In the genomic region with DNA sequence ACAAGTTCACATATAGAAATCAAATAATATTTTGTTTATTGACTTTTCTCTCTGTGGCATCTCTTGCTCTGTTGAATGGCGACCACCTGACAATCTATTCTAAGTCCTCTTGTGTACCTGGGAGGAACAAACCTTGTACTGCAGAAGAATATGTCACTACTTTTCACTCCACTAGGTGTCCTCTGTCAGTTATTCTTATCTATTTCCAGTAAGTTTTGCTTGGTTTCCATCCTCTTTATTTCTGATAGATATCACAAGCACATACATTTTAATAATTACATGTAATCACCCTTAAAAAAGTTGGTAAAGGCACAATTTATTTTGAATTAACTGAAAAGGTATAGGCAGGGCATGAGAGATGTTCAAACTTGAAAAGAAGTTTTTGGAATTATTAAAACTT, we compare ENCODE assay signal across 10 cellular contexts.
DNase-seq lines count a peak whose midpoint lies in the region; ATAC-seq and TF ChIP-seq lines count a peak whose summit lies in the region.
"Had no signal": no experiment of that assay in that cellular context is flagged by ENCODE, and none has a peak within 500 bp of the region (broad histone marks: within the 10 kb centered on the region; RNA-seq: fewer than 3 reads in every experiment).

No MANE protein-coding gene starts in this region.

- POLR2A ChIA-PET in RWPE1 (lab: Yijun Ruan, JAX; ENCODE audit: low non-redundant PET) = no interaction called here

- H3K9me3 Mint-ChIP-seq in H9 = no peaks in the 10 kb centered on the region
- no peaks in the 10 kb centered on the region for H3K9me3 Mint-ChIP-seq in activated T-cell treated with anti-CD3 and anti-CD28 coated beads, Interleukin-2, amount 50 U/mL, for 4 hours

- CTCF ChIA-PET in RWPE1 (lab: Yijun Ruan, JAX) = no interaction called here

- H3T11ph ChIP-seq in H9 (ENCODE audit: low read length) = no peak overlapping the region

- H3K4me1 Mint-ChIP-seq in H9 = no peaks in the 10 kb centered on the region
- H3K4me1 Mint-ChIP-seq in activated T-cell treated with anti-CD3 and anti-CD28 coated beads, Interleukin-2, amount 50 U/mL, for 4 hours (ENCODE audit: low read depth) = no peaks in the 10 kb centered on the region

- H2AK5ac ChIP-seq in H9 (ENCODE audit: insufficient read length, low read length) = no peak overlapping the region

- no peaks in the 10 kb centered on the region for H3K4me1 ChIP-seq in H9 (ENCODE audit: insufficient read depth, low read length)

- no CpG with 5 or more reads among the region's 1 CpG for WGBS in H9 (ENCODE audit: extremely low coverage, insufficient read length, low lambda C conversion rate)

- no peaks in the 10 kb centered on the region for H3K9me3 ChIP-seq in H9 (ENCODE audit: control insufficient read depth, low read depth, low read length)

- H3K4me3 ChIP-seq in AG10803 (ENCODE audit: low read length) = no peak overlapping the region

- H2BK20ac ChIP-seq in H9 (ENCODE audit: low read depth, low read length, poor library complexity, severe bottlenecking) = no peak overlapping the region

- H3K27me3 ChIP-seq in H9 (ENCODE audit: insufficient read depth, low read length) = no peaks in the 10 kb centered on the region

- no peaks in the 10 kb centered on the region for H3K36me3 Mint-ChIP-seq in H9 (ENCODE audit: insufficient read depth in 1 of 3, low read depth in 3 of 3)
- H3K36me3 Mint-ChIP-seq in activated T-cell treated with anti-CD3 and anti-CD28 coated beads, Interleukin-2, amount 50 U/mL, for 4 hours (ENCODE audit: insufficient read depth) = no peaks in the 10 kb centered on the region

- no peaks in the 10 kb centered on the region for H4K20me1 ChIP-seq in H9 (ENCODE audit: control insufficient read depth, insufficient read depth, insufficient read length)

- H4K91ac ChIP-seq in H9 (ENCODE audit: insufficient read length, low read depth, low read length) = no peak overlapping the region

- H3K27ac Mint-ChIP-seq in H9 = no peak overlapping the region

- H3K14ac ChIP-seq in H9 (ENCODE audit: insufficient read depth, low read length) = no peak overlapping the region

- DNase-seq in AG10803 (ENCODE audit: low read depth) (no peak), H9 (no peak), RWPE1 (ENCODE audit: low spot score) (peak; percentile 28), glomerular visceral epithelial cell (ENCODE audit: extremely low spot score) (peak; percentile 20)
- DNase-seq in activated T-cell treated with anti-CD3 and anti-CD28 coated beads, Interleukin-2, amount 50 U/mL, for 4 hours = no peak
- DNase-seq in stimulated activated CD4-positive, alpha-beta T cell treated with anti-CD3 and anti-CD28 coated beads, Interleukin-15, amount 100 ng/mL, for 24 hours = no peak
- DNase-seq: activated CD8-positive, alpha-beta memory T cell treated with anti-CD3 and anti-CD28 coated beads for 24 hours had no signal

- TF ChIP-seq CTCF in AG10803 (conservative IDR thresholded peaks at IDR 0.05; ENCODE audit: low read length) (peak; percentile 33; the same call in 1 of the 2 replicates), H9 (conservative IDR thresholded peaks at IDR 0.05) (peak; percentile 63), RWPE1 (conservative IDR thresholded peaks at IDR 0.05; ENCODE audit: low read depth) (peak; percentile 35)

- H2BK12ac ChIP-seq in H9 (ENCODE audit: insufficient read length, low read depth, low read length) = no peak overlapping the region

- H3K9ac ChIP-seq in H9 (ENCODE audit: extremely low read depth, insufficient read length, low read length) = no peak overlapping the region

- no peak overlapping the region for H2BK5ac ChIP-seq in H9 (ENCODE audit: insufficient read length, low read length)

- H4K5ac ChIP-seq in H9 (ENCODE audit: insufficient read length, low read depth, low read length) = no peak overlapping the region

- no peak overlapping the region for H2AFZ ChIP-seq in H9 (ENCODE audit: low read length)

- H2BK15ac ChIP-seq in H9 (ENCODE audit: low read depth, low read length) = no peak overlapping the region

- H3K23ac ChIP-seq in H9 (ENCODE audit: insufficient read length, low read depth, low read length) = no peak overlapping the region

- ATAC-seq in HG03378 (IDR thresholded peaks at IDR 0.05; ENCODE audit: unreplicated experiment) = no peak
- ATAC-seq in activated T-cell treated with anti-CD3 and anti-CD28 coated beads, Interleukin-2, amount 50 U/mL, for 4 hours = no peak
- ATAC-seq in HG03280 (IDR thresholded peaks at IDR 0.05; ENCODE audit: unreplicated experiment) = no peak

- no peak overlapping the region for H3K4me2 ChIP-seq in H9 (ENCODE audit: insufficient read depth, insufficient read length, low read length)

- H3K4me3 Mint-ChIP-seq in H9 = no peak overlapping the region
- H3K4me3 Mint-ChIP-seq in activated T-cell treated with anti-CD3 and anti-CD28 coated beads, Interleukin-2, amount 50 U/mL, for 4 hours = no peak overlapping the region

- H3K79me2 ChIP-seq in H9 (ENCODE audit: insufficient read depth, low read length) = no peaks in the 10 kb centered on the region

- H4K8ac ChIP-seq in H9 (replicated peaks; ENCODE audit: insufficient read length, low read depth, low read length) = no peak overlapping the region

- no peak overlapping the region for H3K4ac ChIP-seq in H9 (ENCODE audit: low read depth, low read length)

- no peaks in the 10 kb centered on the region for H3K23me2 ChIP-seq in H9 (ENCODE audit: insufficient read length, low read depth, low read length, poor library complexity, severe bottlenecking)

- no peak overlapping the region for H3K18ac ChIP-seq in H9 (ENCODE audit: insufficient read length, low read depth, low read length)

- H3K27ac ChIP-seq in H9 (ENCODE audit: insufficient read length, low read depth, low read length) (no peak overlapping the region), RWPE1 (no peak overlapping the region)
- H3K27ac ChIP-seq: HL-60 had no signal

- H2BK120ac ChIP-seq in H9 (ENCODE audit: low read depth, low read length, poor library complexity, severe bottlenecking) = no peak overlapping the region

- peaks cover 28% of the 10 kb centered on the region for H3K27me3 Mint-ChIP-seq in H9 (ENCODE audit: low read depth)
- H3K27me3 Mint-ChIP-seq in activated T-cell treated with anti-CD3 and anti-CD28 coated beads, Interleukin-2, amount 50 U/mL, for 4 hours (ENCODE audit: low read depth) = peaks cover 7% of the 10 kb centered on the region

- H3K56ac ChIP-seq in H9 (ENCODE audit: insufficient read length, low read depth, low read length) = no peak overlapping the region

- no peaks in the 10 kb centered on the region for H3K79me1 ChIP-seq in H9 (ENCODE audit: insufficient read depth, low read depth, low read length, poor library complexity, severe bottlenecking)

Comparison
In these comparisons a context has a peak if more than half of its experiments do, and no peak if none do; other contexts are left out.
1. DNase-seq: peak in RWPE1 (single experiment) and glomerular visceral epithelial cell (single experiment); none in AG10803 (single experiment), H9 (single experiment), activated T-cell treated with anti-CD3 and anti-CD28 coated beads, Interleukin-2, amount 50 U/mL, for 4 hours (single experiment) and stimulated activated CD4-positive, alpha-beta T cell treated with anti-CD3 and anti-CD28 coated beads, Interleukin-15, amount 100 ng/mL, for 24 hours (single experiment).
2. Peak in every context shown above with its lines, with median percentiles within 50 percentile points of each other: CTCF ChIP-seq.